ENCODE assay signal across 1 cellular context in genomic region chr7:139370943-139371313, GRCh38.
TF ChIP-seq lines count a peak whose summit lies in the region.

No MANE protein-coding gene starts in this region.

TF ChIP-seq in GM23338, 12 proteins besides CTCF, POLR2A, EP300 and RAD21 (continued from another document):
- TF ChIP-seq REST (IDR thresholded peaks at IDR 0.05; ENCODE audit: unreplicated experiment) = no peak
- TF ChIP-seq, protein P1, sequence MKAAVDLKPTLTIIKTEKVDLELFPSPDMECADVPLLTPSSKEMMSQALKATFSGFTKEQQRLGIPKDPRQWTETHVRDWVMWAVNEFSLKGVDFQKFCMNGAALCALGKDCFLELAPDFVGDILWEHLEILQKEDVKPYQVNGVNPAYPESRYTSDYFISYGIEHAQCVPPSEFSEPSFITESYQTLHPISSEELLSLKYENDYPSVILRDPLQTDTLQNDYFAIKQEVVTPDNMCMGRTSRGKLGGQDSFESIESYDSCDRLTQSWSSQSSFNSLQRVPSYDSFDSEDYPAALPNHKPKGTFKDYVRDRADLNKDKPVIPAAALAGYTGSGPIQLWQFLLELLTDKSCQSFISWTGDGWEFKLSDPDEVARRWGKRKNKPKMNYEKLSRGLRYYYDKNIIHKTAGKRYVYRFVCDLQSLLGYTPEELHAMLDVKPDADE (IDR thresholded peaks at IDR 0.05) = no peak
- no peak for TF ChIP-seq POLR2AphosphoS5 (IDR thresholded peaks at IDR 0.05; ENCODE audit: low read depth)
- no peak for TF ChIP-seq ZNF462 (CRISPR knock-in tag; IDR thresholded peaks at IDR 0.05)
- TF ChIP-seq CREB1 (CRISPR knock-in tag; IDR thresholded peaks at IDR 0.05; ENCODE audit: low read depth) = no peak
- TF ChIP-seq JUNB (IDR thresholded peaks at IDR 0.05; ENCODE audit: unreplicated experiment) = no peak
